Comparison of ENCODE assay signal across 13 cellular contexts in genomic region chr16:31893824-31894223, GRCh38.
"Had no signal": no experiment of that assay in that cellular context is flagged by ENCODE, and none has a peak within 500 bp of the region (broad histone marks: within the 10 kb centered on the region; RNA-seq: fewer than 3 reads in every experiment).

No MANE protein-coding gene starts in this region.

- H3K4me3 Mint-ChIP-seq: dendritic cell treated with granulocyte-macrophage colony-stimulating factor and Interleukin-4, amounts not matched to agents 40 ng/mL and 50 ng/mL, for 4 days had no signal

- ATAC-seq: activated CD4-positive, CD25-positive, alpha-beta regulatory T cell treated with anti-CD3 and anti-CD28 coated beads, Interleukin-2, amount 50 U/mL, for 24 hours had no signal

- H3K4me3 ChIP-seq: skin epidermis, tibial artery, vagina had no signal

- DNase-seq: activated gamma-delta T cell; amniotic stem cell; brain microvascular endothelial cell; cerebellar nuclear complex; erythroblast; hippocampal formation; posterior cingulate gyrus; stimulated activated CD4-positive, alpha-beta T cell treated with anti-CD3 and anti-CD28 coated beads, Interleukin-4, amount 100 ng/mL, for 4 hours; tibial artery had no signal

- H3K27me3 Mint-ChIP-seq: dendritic cell treated with granulocyte-macrophage colony-stimulating factor and Interleukin-4, amounts not matched to agents 40 ng/mL and 50 ng/mL, for 4 days had no signal

- H3K27ac ChIP-seq: brain microvascular endothelial cell, skin epidermis, tibial artery, vagina had no signal

- H3K27ac Mint-ChIP-seq: dendritic cell treated with granulocyte-macrophage colony-stimulating factor and Interleukin-4, amounts not matched to agents 40 ng/mL and 50 ng/mL, for 4 days had no signal

- H3K4me1 ChIP-seq: tibial artery, vagina had no signal

- H3K27me3 ChIP-seq: brain microvascular endothelial cell, tibial artery, vagina had no signal
